ENCODE assay signal across 14 cellular contexts in the genomic region with DNA sequence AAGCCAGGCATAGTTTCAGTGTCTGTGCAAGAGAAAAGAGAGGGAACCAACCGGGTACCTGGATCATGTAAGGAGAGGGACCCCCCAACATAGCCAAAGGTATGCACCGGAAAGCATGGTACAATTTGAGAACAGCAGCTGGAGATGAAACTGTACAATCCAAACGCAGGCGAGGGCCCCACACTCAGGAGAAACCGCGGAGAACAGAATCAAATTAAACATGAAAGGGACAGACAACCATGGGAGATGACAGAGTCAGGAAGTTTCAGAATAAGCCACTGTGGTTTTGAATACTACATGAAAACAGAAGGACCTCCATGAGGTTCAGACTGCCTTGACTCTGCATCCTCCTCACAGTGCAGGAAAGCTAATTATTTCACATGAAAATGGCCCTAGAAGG.
DNase-seq lines count a peak whose midpoint lies in the region; ATAC-seq, FAIRE-seq and TF ChIP-seq lines count a peak whose summit lies in the region.
"Had no signal": no experiment of that assay in that cellular context is flagged by ENCODE, and none has a peak within 500 bp of the region (broad histone marks: within the 10 kb centered on the region; RNA-seq: fewer than 3 reads in every experiment).

No MANE protein-coding gene starts in this region.

- peak overlapping the region; percentile 1 to 57 (median 39); a peak in 19 of 22 replicates for H3K4me2 ChIP-seq in BLaER1 treated with 17β-estradiol and CSF1 and Interleukin-3, amounts not matched to agents 10 nM and 100 nM
- peak overlapping the region; percentile 22; the same call in 1 of the 2 replicates for H3K4me2 ChIP-seq in PC-9
- H3K4me2 ChIP-seq in GM12878 (ENCODE audit: control insufficient read depth, insufficient read depth) = no peak overlapping the region

- H3K79me2 ChIP-seq in PC-9 (ENCODE audit: low read depth) (no peaks in the 10 kb centered on the region), GM12878 (ENCODE audit: control insufficient read depth, insufficient read depth, low read length) (no peaks in the 10 kb centered on the region)

- H3K9me3 ChIP-seq in BLaER1 treated with 17β-estradiol and CSF1 and Interleukin-3, amounts not matched to agents 10 nM and 100 nM (replicated peaks in 1 of 11) = peaks cover 0 to 25% (median 12%) of the 10 kb centered on the region in 11 experiments; a peak in 14 of 22 replicates
- H3K9me3 ChIP-seq in PC-9 (ENCODE audit: insufficient read depth, low read depth) = no peaks in the 10 kb centered on the region
- H3K9me3 ChIP-seq in GM12878 (replicated peaks; ENCODE audit: control insufficient read depth, insufficient read depth, low read length) = no peaks in the 10 kb centered on the region
- H3K9me3 ChIP-seq in small intestine (ENCODE audit: control insufficient read depth, low read depth) = no peaks in the 10 kb centered on the region
- H3K9me3 ChIP-seq: breast epithelium, HAP-1 had no signal

- peak; percentile 46 for ATAC-seq in GM18907 (IDR thresholded peaks at IDR 0.05; ENCODE audit: unreplicated experiment)
- ATAC-seq in GM12878 = peak; percentile 72
- no peak for ATAC-seq in HG03521 (IDR thresholded peaks at IDR 0.05; ENCODE audit: unreplicated experiment)
- ATAC-seq: Right ventricle myocardium inferior had no signal

- no peaks in the 10 kb centered on the region; the same call in 1 of the 2 replicates for H3F3A ChIP-seq in PC-9 (ENCODE audit: insufficient read depth, low read depth)

- no peaks in the 10 kb centered on the region for H3K36me3 ChIP-seq in BLaER1 treated with 17β-estradiol and CSF1 and Interleukin-3, amounts not matched to agents 10 nM and 100 nM
- H3K36me3 ChIP-seq in PC-9 (ENCODE audit: low read depth) = no peaks in the 10 kb centered on the region
- no peaks in the 10 kb centered on the region for H3K36me3 ChIP-seq in GM12878 (ENCODE audit: control insufficient read depth in 2 of 2, insufficient read depth in 2 of 2, low read length in 1 of 2)
- H3K36me3 ChIP-seq in small intestine (ENCODE audit: control insufficient read depth in 2 of 2, insufficient read depth in 2 of 2, low read length in 2 of 2) = no peaks in the 10 kb centered on the region
- H3K36me3 ChIP-seq: breast epithelium, HAP-1 had no signal

- no peaks in the 10 kb centered on the region for H4K20me1 ChIP-seq in BLaER1 treated with 17β-estradiol and CSF1 and Interleukin-3, amounts not matched to agents 10 nM and 100 nM
- no peaks in the 10 kb centered on the region for H4K20me1 ChIP-seq in PC-9 (ENCODE audit: insufficient read depth)
- H4K20me1 ChIP-seq in GM12878 (ENCODE audit: control insufficient read depth, insufficient read depth) = no peaks in the 10 kb centered on the region

- in situ Hi-C loops in GM12878 (cut with MboI) = no loop called here

- CTCF ChIA-PET in PC-9 (lab: Charles Lee) (no interaction called here), GM12878 (lab: Yijun Ruan, JAX) (no interaction called here)

- no peak for FAIRE-seq in GM12878 (lab: Jason Lieb, UNC)
- FAIRE-seq in small intestine (lab: Jason Lieb, UNC) = no peak
- FAIRE-seq: endothelial cell of umbilical vein had no signal

- TF ChIP-seq EP300 in GM12878 (IDR thresholded peaks at IDR 0.05; ENCODE audit: borderline replicate concordance in 1 of 2, control insufficient read depth in 1 of 2, low read depth in 2 of 2, low read length in 2 of 2) = no peak

- TF ChIP-seq POLR2A in GM12878 (IDR thresholded peaks at IDR 0.05; ENCODE audit: low read depth, low read length) = no peak

- intact Hi-C loops in PC-9 (cut with micrococcal nuclease; ENCODE audit: unreplicated experiment) = no loop called here
- intact Hi-C loops in GM12878 (cut with micrococcal nuclease; ENCODE audit: unreplicated experiment) = no loop called here

- DNase-seq in PC-9 (no peak), GM12878 (ENCODE audit: low read depth, low spot score) (no peak), small intestine (no peak), DMS79 (lab: John Stamatoyannopoulos, UW) (no peak), HuH-7 (ENCODE audit: low spot score) (no peak)
- DNase-seq: activated CD4-positive, CD25-positive, alpha-beta regulatory T cell treated with anti-CD3 and anti-CD28 coated beads, Interleukin-2, amount 50 U/mL, for 72 hours; NCI-H2171 treated with DMSO at 0.1 percent for 48 hours had no signal

- H3K27me3 ChIP-seq in BLaER1 treated with 17β-estradiol and CSF1 and Interleukin-3, amounts not matched to agents 10 nM and 100 nM = no peaks in the 10 kb centered on the region
- H3K27me3 ChIP-seq in PC-9 (ENCODE audit: insufficient read depth, low read depth) = no peaks in the 10 kb centered on the region
- H3K27me3 ChIP-seq in GM12878 (replicated peaks in 1 of 2; ENCODE audit: control insufficient read depth in 2 of 2, insufficient read depth in 2 of 2, low read length in 1 of 2) = no peaks in the 10 kb centered on the region
- H3K27me3 ChIP-seq in small intestine (ENCODE audit: control insufficient read depth in 2 of 2, insufficient read depth in 2 of 2, low read length in 2 of 2) = no peaks in the 10 kb centered on the region
- H3K27me3 ChIP-seq: breast epithelium had no signal

- peaks cover 13 to 24% (median 18%) of the 10 kb centered on the region in 10 experiments for H3K4me1 ChIP-seq in BLaER1 treated with 17β-estradiol and CSF1 and Interleukin-3, amounts not matched to agents 10 nM and 100 nM
- H3K4me1 ChIP-seq in PC-9 (replicated peaks; ENCODE audit: insufficient read depth) (peaks cover 15% of the 10 kb centered on the region), GM12878 (ENCODE audit: control insufficient read depth, insufficient read depth, low read length) (peaks cover 3% of the 10 kb centered on the region; the same call in 1 of the 2 replicates), small intestine (ENCODE audit: control insufficient read depth in 2 of 2, insufficient read depth in 1 of 2, low read depth in 1 of 2, low read length in 1 of 2) (no peaks in the 10 kb centered on the region)
- H3K4me1 ChIP-seq: breast epithelium, HAP-1 had no signal

- H3K9me2 ChIP-seq in PC-9 (ENCODE audit: insufficient read depth) = peaks cover 4% of the 10 kb centered on the region; the same call in 1 of the 2 replicates

- RAD21 ChIA-PET in GM12878 (lab: Charles Lee; ENCODE audit: unreplicated experiment) = no interaction called here

- H3K4me3 ChIP-seq in BLaER1 treated with 17β-estradiol and CSF1 and Interleukin-3, amounts not matched to agents 10 nM and 100 nM = no peak overlapping the region
- H3K4me3 ChIP-seq in PC-9 = no peak overlapping the region
- no peak overlapping the region for H3K4me3 ChIP-seq in GM12878
- H3K4me3 ChIP-seq in small intestine (ENCODE audit: low read depth in 1 of 2, low read length in 2 of 2) = no peak overlapping the region
- H3K4me3 ChIP-seq: breast epithelium, HAP-1 had no signal

- 24% methylated on average over 6 of the region's 6 CpGs for WGBS in GM12878 (ENCODE audit: insufficient coverage, insufficient replicate concordance, low lambda C conversion rate, missing lambda C conversion rate)
- 79 to 91% (median 81%) methylated on average over 6 of the region's 6 CpGs for WGBS in small intestine, 3 donors

- TF ChIP-seq CTCF in PC-9 (conservative IDR thresholded peaks at IDR 0.05) (no peak), GM12878 (IDR thresholded peaks at IDR 0.05 in 2 of 3, conservative IDR thresholded peaks at IDR 0.05 in 1 of 3; ENCODE audit: control insufficient read depth in 2 of 3, extremely low read depth in 1 of 3, insufficient read depth in 1 of 3, low read depth in 3 of 3, low read length in 3 of 3) (no peak)

- H3K27ac ChIP-seq in BLaER1 treated with 17β-estradiol and CSF1 and Interleukin-3, amounts not matched to agents 10 nM and 100 nM = no peak overlapping the region
- peak overlapping the region; percentile 48 for H3K27ac ChIP-seq in PC-9
- H3K27ac ChIP-seq in GM12878 (ENCODE audit: control insufficient read depth, insufficient read depth) = no peak overlapping the region
- H3K27ac ChIP-seq in small intestine (ENCODE audit: low read depth in 1 of 2, low read length in 1 of 2) = no peak overlapping the region
- H3K27ac ChIP-seq: breast epithelium had no signal

- H2AFZ ChIP-seq in PC-9 = no peak overlapping the region; the same call in 1 of the 2 replicates
- no peak overlapping the region for H2AFZ ChIP-seq in GM12878 (ENCODE audit: control insufficient read depth, low read depth, low read length)

- TF ChIP-seq RAD21 in GM12878 (IDR thresholded peaks at IDR 0.05; ENCODE audit: insufficient read depth, low read depth, low read length) = no peak

- POLR2A ChIA-PET in PC-9 (lab: Charles Lee; ENCODE audit: unreplicated experiment) (no interaction called here), GM12878 (lab: Charles Lee) (no interaction called here)

- SMC1A ChIA-PET in GM12878 (lab: Charles Lee; ENCODE audit: uncharacterized antibody, unreplicated experiment) = no interaction called here

- BruUV-seq in PC-9 (replicated peaks; lab: Mats Ljungman, UMichigan) (no TSS peak), GM12878 (replicated peaks; lab: Mats Ljungman, UMichigan) (no TSS peak)

- H3K9ac ChIP-seq in BLaER1 treated with 17β-estradiol and CSF1 and Interleukin-3, amounts not matched to agents 10 nM and 100 nM = no peak overlapping the region
- H3K9ac ChIP-seq in GM12878 (ENCODE audit: control insufficient read depth, insufficient read depth, low read length) = no peak overlapping the region

TF ChIP-seq in GM12878, 131 proteins besides CTCF, POLR2A, EP300 and RAD21 (continues in another document):
- TF ChIP-seq YY1 (IDR thresholded peaks at IDR 0.05; ENCODE audit: low read depth, low read length) = no peak
- no peak for TF ChIP-seq CREM (IDR thresholded peaks at IDR 0.05; ENCODE audit: low read depth)
- no peak for TF ChIP-seq BHLHE40 (IDR thresholded peaks at IDR 0.05; ENCODE audit: borderline replicate concordance in 1 of 2, low read depth in 2 of 2, low read length in 1 of 2)
